1 cellular context compared by ENCODE assay signal in the genomic region with DNA sequence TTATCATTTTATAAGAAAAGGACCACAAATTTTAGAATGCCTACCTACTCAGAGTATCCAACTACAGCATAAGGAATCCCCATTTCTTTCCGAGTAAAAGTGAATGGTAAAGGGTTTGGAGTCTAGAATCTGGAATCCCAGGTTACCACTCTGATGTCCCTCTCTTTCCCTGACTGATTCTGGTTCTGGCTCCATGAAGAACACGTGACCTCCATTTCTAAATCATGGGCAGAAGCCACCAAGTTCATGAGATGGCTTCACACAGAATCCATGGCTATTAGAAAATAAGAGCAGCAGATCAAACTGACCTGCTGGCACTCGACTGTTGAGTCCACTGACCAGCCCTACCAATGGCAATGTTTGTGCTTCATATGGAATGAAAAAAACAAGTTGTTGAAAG.
TF ChIP-seq lines count a peak whose summit lies in the region.

No MANE protein-coding gene starts in this region.

TF ChIP-seq in A549, 52 proteins besides CTCF, POLR2A, EP300 and RAD21 (continued from another document):
- TF ChIP-seq, protein P1, sequence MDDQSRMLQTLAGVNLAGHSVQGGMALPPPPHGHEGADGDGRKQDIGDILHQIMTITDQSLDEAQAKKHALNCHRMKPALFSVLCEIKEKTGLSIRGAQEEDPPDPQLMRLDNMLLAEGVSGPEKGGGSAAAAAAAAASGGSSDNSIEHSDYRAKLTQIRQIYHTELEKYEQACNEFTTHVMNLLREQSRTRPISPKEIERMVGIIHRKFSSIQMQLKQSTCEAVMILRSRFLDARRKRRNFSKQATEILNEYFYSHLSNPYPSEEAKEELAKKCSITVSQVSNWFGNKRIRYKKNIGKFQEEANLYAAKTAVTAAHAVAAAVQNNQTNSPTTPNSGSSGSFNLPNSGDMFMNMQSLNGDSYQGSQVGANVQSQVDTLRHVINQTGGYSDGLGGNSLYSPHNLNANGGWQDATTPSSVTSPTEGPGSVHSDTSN (IDR thresholded peaks at IDR 0.05) = no peak
- TF ChIP-seq RCOR1 (IDR thresholded peaks at IDR 0.05; ENCODE audit: low read depth, low read length) (no peak), CBX8 (IDR thresholded peaks at IDR 0.05) (no peak), CHD2 (IDR thresholded peaks at IDR 0.05; ENCODE audit: low read length, partially characterized antibody) (no peak), BHLHE40 (IDR thresholded peaks at IDR 0.05; ENCODE audit: low read depth, low read length) (no peak)
